ENCODE assay signal across 15 cellular contexts in genomic region chr1:17755120-17755519, GRCh38. TPM values are rescaled to one million over a fixed set of nuclear protein-coding genes. Genes with fewer than 3 reads are reported as not detected.
DNase-seq lines count a peak whose midpoint lies in the region; ATAC-seq, FAIRE-seq and TF ChIP-seq lines count a peak whose summit lies in the region.
"Had no signal": no experiment of that assay in that cellular context is flagged by ENCODE, and none has a peak within 500 bp of the region (broad histone marks: within the 10 kb centered on the region; RNA-seq: fewer than 3 reads in every experiment).

Gene ACTL8 (plus strand): TSS chr1:17755333. CDS start chr1:17823009, 67,676 bp downstream.

- DNase-seq in activated T-cell treated with anti-CD3 and anti-CD28 coated beads for 48 hours (ENCODE audit: low read depth), result peak; percentile 18
- no peak for DNase-seq in activated T-cell treated with anti-CD3 and anti-CD28 coated beads, Interleukin-2, amount 50 U/mL, for 4 hours
- DNase-seq in GM12878 (ENCODE audit: low read depth, low spot score), result no peak
- no peak for DNase-seq in smooth muscle cell (lab: John Stamatoyannopoulos, UW; ENCODE audit: unreplicated experiment)
- DNase-seq in GDM1 (lab: John Stamatoyannopoulos, UW), result no peak
- DNase-seq: naive thymus-derived CD8-positive, alpha-beta T cell; NCI-H2029 treated with DMSO at 0.1 percent for 48 hours; SHP77; small intestine had no signal

- in situ Hi-C loops in GM12878 (cut with MboI), result no loop called here

- H3K4me3 Mint-ChIP-seq in activated T-cell treated with anti-CD3 and anti-CD28 coated beads, Interleukin-2, amount 50 U/mL, for 4 hours, result no peak within 1 kb of the TSS
- H3K4me3 Mint-ChIP-seq: naive thymus-derived CD8-positive, alpha-beta T cell had no signal

- no peak for ATAC-seq in activated T-cell treated with anti-CD3 and anti-CD28 coated beads, Interleukin-2, amount 50 U/mL, for 4 hours
- ATAC-seq in GM12878 (no peak), HG03139 (IDR thresholded peaks at IDR 0.05; ENCODE audit: unreplicated experiment) (no peak), HG03460 (IDR thresholded peaks at IDR 0.05; ENCODE audit: unreplicated experiment) (no peak)
- ATAC-seq: naive thymus-derived CD8-positive, alpha-beta T cell had no signal

- H3K4me2 ChIP-seq in KMS-11, result no peak within 1 kb of the TSS
- no peak within 1 kb of the TSS for H3K4me2 ChIP-seq in GM12878 (ENCODE audit: control insufficient read depth, insufficient read depth)
- H3K4me2 ChIP-seq in smooth muscle cell, result no peak within 1 kb of the TSS
- H3K4me2 ChIP-seq: BLaER1 treated with 17β-estradiol and CSF1 and Interleukin-3, amounts not matched to agents 10 nM and 100 nM had no signal

- no peak for TF ChIP-seq RAD21 in GM12878 (IDR thresholded peaks at IDR 0.05; ENCODE audit: insufficient read depth, low read depth, low read length)

- TF ChIP-seq POLR2A in GM12878 (IDR thresholded peaks at IDR 0.05; ENCODE audit: low read depth, low read length), result no peak

- no peak for TF ChIP-seq EP300 in GM12878 (IDR thresholded peaks at IDR 0.05; ENCODE audit: borderline replicate concordance in 1 of 2, control insufficient read depth in 1 of 2, low read depth in 2 of 2, low read length in 2 of 2)

- CTCF ChIA-PET in GM12878 (lab: Yijun Ruan, JAX), result no interaction called here

- no peaks in the 10 kb centered on the region for H3K4me1 ChIP-seq in KMS-11 (ENCODE audit: low read depth, poor library complexity, severe bottlenecking)
- no peaks in the 10 kb centered on the region for H3K4me1 ChIP-seq in GM12878 (ENCODE audit: control insufficient read depth, insufficient read depth, low read length)
- H3K4me1 ChIP-seq in smooth muscle cell (ENCODE audit: low read depth), result no peaks in the 10 kb centered on the region
- H3K4me1 ChIP-seq: BLaER1 treated with 17β-estradiol and CSF1 and Interleukin-3, amounts not matched to agents 10 nM and 100 nM had no signal

- no TSS peak for BruUV-seq in GM12878 (replicated peaks; lab: Mats Ljungman, UMichigan)

- RAD21 ChIA-PET in GM12878 (lab: Charles Lee; ENCODE audit: unreplicated experiment), result no interaction called here

- H3K9ac ChIP-seq in KMS-11 (no peak within 1 kb of the TSS), GM12878 (ENCODE audit: control insufficient read depth, insufficient read depth, low read length) (no peak within 1 kb of the TSS), smooth muscle cell (ENCODE audit: low read depth) (no peak within 1 kb of the TSS)
- H3K9ac ChIP-seq: BLaER1 treated with 17β-estradiol and CSF1 and Interleukin-3, amounts not matched to agents 10 nM and 100 nM had no signal

- WGBS in GM12878 (ENCODE audit: insufficient coverage, insufficient replicate concordance, low lambda C conversion rate, missing lambda C conversion rate), result 54% methylated on average over 12 of the region's 12 CpGs
- WGBS in smooth muscle cell (ENCODE audit: low lambda C conversion rate), result 65% methylated on average over 12 of the region's 12 CpGs

- H3K36me3 Mint-ChIP-seq in activated T-cell treated with anti-CD3 and anti-CD28 coated beads, Interleukin-2, amount 50 U/mL, for 4 hours (ENCODE audit: insufficient read depth), result no peaks in the 10 kb centered on the region

- H3K27me3 Mint-ChIP-seq in activated T-cell treated with anti-CD3 and anti-CD28 coated beads, Interleukin-2, amount 50 U/mL, for 4 hours (ENCODE audit: low read depth), result no peaks in the 10 kb centered on the region

- peaks cover 43% of the 10 kb centered on the region for H3K9me3 Mint-ChIP-seq in activated T-cell treated with anti-CD3 and anti-CD28 coated beads, Interleukin-2, amount 50 U/mL, for 4 hours

- no peaks in the 10 kb centered on the region; the same call in 1 of the 2 replicates for H3K27me3 ChIP-seq in KMS-11 (ENCODE audit: insufficient read depth, low read depth)
- no peaks in the 10 kb centered on the region for H3K27me3 ChIP-seq in GM12878 (replicated peaks in 1 of 2; ENCODE audit: control insufficient read depth in 2 of 2, insufficient read depth in 2 of 2, low read length in 1 of 2)
- no peaks in the 10 kb centered on the region for H3K27me3 ChIP-seq in smooth muscle cell (ENCODE audit: low read depth)
- H3K27me3 ChIP-seq: BLaER1 treated with 17β-estradiol and CSF1 and Interleukin-3, amounts not matched to agents 10 nM and 100 nM had no signal

- intact Hi-C loops in GM12878 (cut with micrococcal nuclease; ENCODE audit: unreplicated experiment), result no loop called here

- POLR2A ChIA-PET in GM12878 (lab: Charles Lee), result interaction anchor here (0.7 kb wide), 1 partner anchor 644 kb away, joined by 3 read pairs; no protein-coding TSS in a partner anchor

- H3K79me2 ChIP-seq in KMS-11 (ENCODE audit: insufficient read depth, low read depth), result no peaks in the 10 kb centered on the region
- no peaks in the 10 kb centered on the region for H3K79me2 ChIP-seq in GM12878 (ENCODE audit: control insufficient read depth, insufficient read depth, low read length)
- no peaks in the 10 kb centered on the region for H3K79me2 ChIP-seq in smooth muscle cell (ENCODE audit: low read depth)

- no peaks in the 10 kb centered on the region for H3K36me3 ChIP-seq in KMS-11 (ENCODE audit: insufficient read depth)
- no peaks in the 10 kb centered on the region for H3K36me3 ChIP-seq in GM12878 (ENCODE audit: control insufficient read depth in 2 of 2, insufficient read depth in 2 of 2, low read length in 1 of 2)
- H3K36me3 ChIP-seq in smooth muscle cell (ENCODE audit: low read depth), result no peaks in the 10 kb centered on the region

- H3K4me3 ChIP-seq in KMS-11 (IDR thresholded peaks at IDR 0.05; ENCODE audit: insufficient read depth, low read depth, low read length) (no peak within 1 kb of the TSS), GM12878 (no peak within 1 kb of the TSS), smooth muscle cell (no peak within 1 kb of the TSS)
- H3K4me3 ChIP-seq: BLaER1 treated with 17β-estradiol and CSF1 and Interleukin-3, amounts not matched to agents 10 nM and 100 nM had no signal

- H4K20me1 ChIP-seq in KMS-11 (ENCODE audit: insufficient read depth) (no peaks in the 10 kb centered on the region), GM12878 (ENCODE audit: control insufficient read depth, insufficient read depth) (no peaks in the 10 kb centered on the region), smooth muscle cell (ENCODE audit: low read depth) (no peaks in the 10 kb centered on the region)
- H4K20me1 ChIP-seq: BLaER1 treated with 17β-estradiol and CSF1 and Interleukin-3, amounts not matched to agents 10 nM and 100 nM had no signal

- H3K9me3 ChIP-seq in GM12878 (replicated peaks; ENCODE audit: control insufficient read depth, insufficient read depth, low read length) (peaks cover 7% of the 10 kb centered on the region; the same call in 2 of the 3 replicates), smooth muscle cell (replicated peaks; ENCODE audit: low read depth) (peaks cover 6% of the 10 kb centered on the region)

- no peak within 1 kb of the TSS for H2AFZ ChIP-seq in KMS-11 (ENCODE audit: low read depth)
- H2AFZ ChIP-seq in GM12878 (ENCODE audit: control insufficient read depth, low read depth, low read length), result no peak within 1 kb of the TSS
- no peak within 1 kb of the TSS for H2AFZ ChIP-seq in smooth muscle cell (ENCODE audit: low read depth)

- no peak for FAIRE-seq in GM12878 (lab: Jason Lieb, UNC)
- FAIRE-seq: islet of Langerhans, small intestine had no signal

- no peaks in the 10 kb centered on the region for H3F3A ChIP-seq in smooth muscle cell (ENCODE audit: low read depth)

- SMC1A ChIA-PET in GM12878 (lab: Charles Lee; ENCODE audit: uncharacterized antibody, unreplicated experiment), result no interaction called here

- no peaks in the 10 kb centered on the region for H3K4me1 Mint-ChIP-seq in activated T-cell treated with anti-CD3 and anti-CD28 coated beads, Interleukin-2, amount 50 U/mL, for 4 hours (ENCODE audit: low read depth)

- no peak within 1 kb of the TSS for H3K27ac ChIP-seq in KMS-11
- H3K27ac ChIP-seq in GM12878 (ENCODE audit: control insufficient read depth, insufficient read depth), result no peak within 1 kb of the TSS
- H3K27ac ChIP-seq in smooth muscle cell (ENCODE audit: low read depth), result no peak within 1 kb of the TSS
- H3K27ac ChIP-seq: BLaER1 treated with 17β-estradiol and CSF1 and Interleukin-3, amounts not matched to agents 10 nM and 100 nM; epithelial cell of prostate had no signal

- TF ChIP-seq CTCF in KMS-11 (conservative IDR thresholded peaks at IDR 0.05; ENCODE audit: low read depth, low read length) (peak; percentile 53; the same call in 1 of the 2 replicates), GM12878 (IDR thresholded peaks at IDR 0.05 in 2 of 3, conservative IDR thresholded peaks at IDR 0.05 in 1 of 3; ENCODE audit: control insufficient read depth in 2 of 3, extremely low read depth in 1 of 3, insufficient read depth in 1 of 3, low read depth in 3 of 3, low read length in 3 of 3) (peak in 2 of 3 experiments; percentile 36; a peak in 3 of 6 replicates), smooth muscle cell (IDR thresholded peaks at IDR 0.05; ENCODE audit: borderline replicate concordance, insufficient read depth, poor library complexity, severe bottlenecking) (peak; percentile 22)

TF ChIP-seq in GM12878, 131 proteins besides CTCF, POLR2A, EP300 and RAD21 (continues in another document):
- no peak for TF ChIP-seq CBX5 (IDR thresholded peaks at IDR 0.05; ENCODE audit: low read depth)
- TF ChIP-seq TCF12 (IDR thresholded peaks at IDR 0.05; ENCODE audit: low read depth, low read length), result no peak

RNA-seq across cellular contexts. Expression of gene ACTL8, which starts in this region (rescaled TPM):
- total RNA-seq in activated T-cell treated with anti-CD3 and anti-CD28 coated beads, Interleukin-2, amount 50 U/mL, for 4 hours, result not detected
- total RNA-seq in GM12878 (2013; cell fraction: nucleolus; rRNA removed), result not detected in 2 replicates
- total RNA-seq in GM12878 (2014; rRNA removed) (not detected in 2 replicates), GM12878 (2014; rRNA removed; fragmentation: Illumina TruSeq; extraction: Trizol) (not detected in 2 replicates), GM12878 (2021) (not detected in 2 replicates), smooth muscle cell (0.13 TPM in 1 of 2 replicates, not detected in the other)
- polyA plus RNA-seq in GM12878 (2011; ENCODE audit: low read depth), result not detected
- polyA plus RNA-seq in GM12878 (2011; rRNA removed) (0.13 and 0.27 TPM in 2 replicates), GM12878 (2014; fragmentation: Illumina TruSeq; extraction: Trizol) (not detected in 2 replicates), GM12878 (2014; fragmentation: Nextera tagmentation; extraction: Ambion mirVana) (not detected), GM12878 (2014; rRNA removed) (0.05 and 0.08 TPM in 2 replicates), GM12878 (2016; fragmentation: Nextera tagmentation; extraction: Ambion mirVana) (not detected), smooth muscle cell (not detected in 2 replicates)
- 0.22 and 0.32 TPM in 2 replicates for polyA plus RNA-seq in GM12878 (2011; cell fraction: cytosol; rRNA removed)
- polyA plus RNA-seq in GM12878 (2011; cell fraction: nucleus; rRNA removed), result 0.06 and 0.12 TPM in 2 replicates
- not detected in 2 replicates for polyA plus RNA-seq in GM12878 (2012)
- not detected in 2 replicates for polyA minus RNA-seq in GM12878 (2011; rRNA and poly(A)+ RNA removed)
- polyA minus RNA-seq in GM12878 (2011; cell fraction: cytosol; rRNA and poly(A)+ RNA removed), result not detected in 2 replicates
- polyA minus RNA-seq in GM12878 (2011; cell fraction: nucleus; rRNA and poly(A)+ RNA removed), result not detected in 2 replicates
- total RNA-seq: naive thymus-derived CD8-positive, alpha-beta T cell had no signal
- polyA plus RNA-seq: naive thymus-derived CD8-positive, alpha-beta T cell had no signal
